16 cellular contexts compared by ENCODE assay signal in the genomic region with DNA sequence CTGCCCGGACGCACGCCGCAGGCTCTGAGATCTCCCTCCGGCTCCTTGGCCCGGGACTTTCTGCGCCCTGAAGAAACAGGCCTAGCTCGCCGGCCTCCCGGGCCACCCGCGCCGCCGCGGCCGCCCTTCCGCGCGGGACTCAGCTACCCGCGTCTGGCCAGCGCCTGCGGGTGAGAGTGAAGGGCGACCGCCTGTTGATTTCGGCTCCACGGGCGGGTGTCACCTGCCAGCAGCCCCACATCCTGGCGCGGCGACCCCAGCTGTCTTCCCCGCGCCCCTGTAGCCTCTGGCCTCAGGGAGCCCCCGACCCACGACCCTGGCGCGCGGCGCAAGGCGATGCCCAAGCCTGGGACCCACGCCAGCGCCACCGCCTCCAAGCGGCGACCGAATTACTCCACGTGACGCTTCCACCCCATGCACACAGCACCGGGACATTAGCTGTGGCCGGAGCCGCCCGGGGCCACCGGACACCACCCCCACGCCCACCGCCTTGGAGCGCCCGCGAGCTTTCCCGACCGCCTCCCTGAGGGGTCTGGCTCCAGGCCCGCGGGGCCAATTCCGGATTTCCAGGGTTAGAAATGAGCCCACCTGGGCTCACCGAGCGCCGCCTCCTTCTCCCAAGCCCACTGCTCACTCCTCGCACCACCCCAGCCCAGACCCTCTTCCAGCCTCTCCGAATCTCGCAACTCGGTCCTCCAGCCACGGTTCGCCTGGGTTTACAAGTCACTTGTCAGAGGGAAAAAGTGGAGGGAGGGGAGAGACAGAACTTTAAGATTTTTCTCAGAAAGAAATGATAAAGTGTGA. TPM values are rescaled to one million over a fixed set of nuclear protein-coding genes. Genes with fewer than 3 reads are reported as not detected.
DNase-seq lines count a peak whose midpoint lies in the region; ATAC-seq and TF ChIP-seq lines count a peak whose summit lies in the region.
"Had no signal": no experiment of that assay in that cellular context is flagged by ENCODE, and none has a peak within 500 bp of the region (broad histone marks: within the 10 kb centered on the region; RNA-seq: fewer than 3 reads in every experiment).

No MANE protein-coding gene starts in this region.

- H3K27me3 ChIP-seq in NT2/D1 (ENCODE audit: insufficient read depth, insufficient read length), result peaks cover 99% of the 10 kb centered on the region
- H3K27me3 ChIP-seq in skeletal muscle satellite cell (ENCODE audit: control insufficient read depth, insufficient read depth, low read length), result peaks cover 49% of the 10 kb centered on the region

- peak overlapping the region; percentile 79 for H3K4me2 ChIP-seq in skeletal muscle satellite cell (ENCODE audit: low read length)

- H3K36me3 ChIP-seq in NT2/D1 (ENCODE audit: insufficient read depth, insufficient read length, low read length) (no peaks in the 10 kb centered on the region), skeletal muscle satellite cell (ENCODE audit: insufficient read depth, low read length) (no peaks in the 10 kb centered on the region)
- H3K36me3 ChIP-seq: esophagus squamous epithelium, vagina had no signal

- H3K27me3 Mint-ChIP-seq in activated T-cell treated with anti-CD3 and anti-CD28 coated beads, Interleukin-2, amount 50 U/mL, for 72 hours (ENCODE audit: low read depth), result peaks cover 70% of the 10 kb centered on the region
- H3K27me3 Mint-ChIP-seq in glutamatergic neuron (ENCODE audit: unreplicated experiment), result peaks cover 22% of the 10 kb centered on the region

- H3K4me1 Mint-ChIP-seq in activated T-cell treated with anti-CD3 and anti-CD28 coated beads, Interleukin-2, amount 50 U/mL, for 72 hours (ENCODE audit: low read depth), result peaks cover 23% of the 10 kb centered on the region
- peaks cover 6% of the 10 kb centered on the region for H3K4me1 Mint-ChIP-seq in glutamatergic neuron (ENCODE audit: low read depth, unreplicated experiment)

- DNase-seq in activated T-cell treated with anti-CD3 and anti-CD28 coated beads, Interleukin-2, amount 50 U/mL, for 72 hours, result no peak
- no peak for DNase-seq in activated T-cell treated with anti-CD3 and anti-CD28 coated beads, Interleukin-2, amount 50 U/mL, for 1 hour
- DNase-seq in NT2/D1 (ENCODE audit: low read depth, low spot score), result no peak
- DNase-seq in glutamatergic neuron, result no peak
- no peak for DNase-seq in DMS 273 (lab: John Stamatoyannopoulos, UW; ENCODE audit: unreplicated experiment)
- DNase-seq in glomerular visceral epithelial cell (ENCODE audit: extremely low spot score), result no peak
- DNase-seq in GM19238 (ENCODE audit: insufficient read length, low spot score), result no peak
- DNase-seq: AML-193; esophagus squamous epithelium; GDM1; Kasumi-1; naive thymus-derived CD4-positive, alpha-beta T cell; NCI-H1930 had no signal

- no peaks in the 10 kb centered on the region for H3K9me3 Mint-ChIP-seq in activated T-cell treated with anti-CD3 and anti-CD28 coated beads, Interleukin-2, amount 50 U/mL, for 72 hours
- peaks cover 8% of the 10 kb centered on the region for H3K9me3 Mint-ChIP-seq in glutamatergic neuron (ENCODE audit: unreplicated experiment)

- no peak overlapping the region for H3K27ac Mint-ChIP-seq in activated T-cell treated with anti-CD3 and anti-CD28 coated beads, Interleukin-2, amount 50 U/mL, for 72 hours
- no peak overlapping the region for H3K27ac Mint-ChIP-seq in glutamatergic neuron (ENCODE audit: unreplicated experiment)

- no peaks in the 10 kb centered on the region for H3K9me3 ChIP-seq in NT2/D1 (ENCODE audit: insufficient read depth, low read length)
- no peaks in the 10 kb centered on the region for H3K9me3 ChIP-seq in skeletal muscle satellite cell (replicated peaks; ENCODE audit: low read length)
- H3K9me3 ChIP-seq: esophagus squamous epithelium, vagina had no signal

- H3K36me3 Mint-ChIP-seq in activated T-cell treated with anti-CD3 and anti-CD28 coated beads, Interleukin-2, amount 50 U/mL, for 72 hours (ENCODE audit: insufficient read depth in 2 of 2), result peaks cover 2% of the 10 kb centered on the region in 2 donors
- no peaks in the 10 kb centered on the region for H3K36me3 Mint-ChIP-seq in glutamatergic neuron (ENCODE audit: unreplicated experiment)

- peak overlapping the region; percentile 18 to 45 for H3K4me3 Mint-ChIP-seq in activated T-cell treated with anti-CD3 and anti-CD28 coated beads, Interleukin-2, amount 50 U/mL, for 72 hours
- peak overlapping the region; percentile 75 for H3K4me3 Mint-ChIP-seq in glutamatergic neuron (ENCODE audit: unreplicated experiment)

- no peak for TF ChIP-seq CTCF in glutamatergic neuron (IDR thresholded peaks at IDR 0.05; ENCODE audit: partially characterized antibody, unreplicated experiment)

- peak overlapping the region; percentile 32 for H3K9ac ChIP-seq in NT2/D1 (ENCODE audit: insufficient read length, low read depth)
- no peak overlapping the region for H3K9ac ChIP-seq in skeletal muscle satellite cell (ENCODE audit: low read depth, low read length)

- H3K4me1 ChIP-seq in NT2/D1 (ENCODE audit: insufficient read depth, insufficient read length), result peaks cover 5% of the 10 kb centered on the region
- peaks cover 5% of the 10 kb centered on the region for H3K4me1 ChIP-seq in skeletal muscle satellite cell (ENCODE audit: control insufficient read depth, insufficient read depth, low read length)

- ATAC-seq in activated T-cell treated with anti-CD3 and anti-CD28 coated beads, Interleukin-2, amount 50 U/mL, for 72 hours (replicated peaks in 1 of 2), result no peak
- ATAC-seq: naive thymus-derived CD4-positive, alpha-beta T cell had no signal

- H3K4me3 ChIP-seq in NT2/D1 (ENCODE audit: insufficient read length, low read depth), result peak overlapping the region; percentile 21
- H3K4me3 ChIP-seq in skeletal muscle satellite cell (ENCODE audit: low read length), result peak overlapping the region; percentile 60
- H3K4me3 ChIP-seq: SK-N-MC had no signal

RNA-seq across cellular contexts. Expression of a gene that starts 10.2 kb away (rescaled TPM):
- not detected for total RNA-seq in activated T-cell treated with anti-CD3 and anti-CD28 coated beads, Interleukin-2, amount 50 U/mL, for 72 hours
- total RNA-seq in glutamatergic neuron (ENCODE audit: unreplicated experiment), result 0.98 TPM
- total RNA-seq in skeletal muscle satellite cell (2012; rRNA removed), result under 0.01 TPM in 1 of 2 replicates, not detected in the other
- total RNA-seq: esophagus squamous epithelium; naive thymus-derived CD4-positive, alpha-beta T cell; vagina had no signal
